8 cellular contexts compared by ENCODE assay signal in the genomic region with DNA sequence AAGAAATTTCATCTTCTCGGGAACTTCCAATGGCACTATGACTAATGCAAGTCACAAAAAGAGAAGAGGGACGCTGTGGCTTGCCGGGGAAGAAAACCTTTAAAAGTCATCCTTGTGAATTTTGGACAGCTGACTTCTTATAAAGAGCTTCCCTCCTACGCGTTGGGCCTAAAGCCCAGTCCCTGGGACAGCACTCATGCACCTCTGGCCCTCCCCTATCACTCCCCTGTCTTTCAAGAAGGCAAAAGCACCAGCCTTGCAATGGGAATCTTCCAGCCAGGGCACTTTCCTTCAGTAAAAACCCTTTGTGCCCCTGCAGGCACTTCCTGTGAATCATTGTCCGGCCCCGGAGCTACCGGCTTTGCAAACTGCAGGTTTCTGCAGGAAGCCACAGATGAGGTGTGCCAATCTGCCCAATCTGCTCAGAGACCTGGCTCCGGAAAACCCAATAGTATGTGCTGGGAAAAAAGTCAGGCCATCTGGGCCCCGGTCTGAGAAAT. TPM values are rescaled to one million over a fixed set of nuclear protein-coding genes. Genes with fewer than 3 reads are reported as not detected.
DNase-seq lines count a peak whose midpoint lies in the region; ATAC-seq, FAIRE-seq and TF ChIP-seq lines count a peak whose summit lies in the region.

No MANE protein-coding gene starts in this region.

- no peak overlapping the region for H3K4me3 ChIP-seq in A549

- FAIRE-seq in A549 (lab: Jason Lieb, UNC) (no peak), D721Med (lab: Jason Lieb, UNC) (no peak)

- H3K4me1 ChIP-seq in A549: peaks cover 16% of the 10 kb centered on the region

- TF ChIP-seq POLR2A in A549 (IDR thresholded peaks at IDR 0.05; ENCODE audit: low read length) (no peak), erythroblast (IDR thresholded peaks at IDR 0.05; ENCODE audit: low read length) (no peak)

- POLR2A ChIA-PET in A549 (lab: Yijun Ruan, JAX): no interaction called here

- H3K4me2 ChIP-seq in A549: peak overlapping the region; percentile 60

- TF ChIP-seq CTCF in A549 (IDR thresholded peaks at IDR 0.05) (no peak), D721Med (IDR thresholded peaks at IDR 0.05; ENCODE audit: insufficient read depth, missing control alignments) (no peak)

- peak; percentile 63 to 70; a peak in 4 of 6 replicates for ATAC-seq in A549
- peak; percentile 35 for ATAC-seq in GM19043 (IDR thresholded peaks at IDR 0.05; ENCODE audit: low read depth, unreplicated experiment)
- ATAC-seq in HG03108 (IDR thresholded peaks at IDR 0.05; ENCODE audit: unreplicated experiment): peak; percentile 35
- peak; percentile 18 to 51 for ATAC-seq in activated CD4-positive, CD25-positive, alpha-beta regulatory T cell treated with anti-CD3 and anti-CD28 coated beads, Interleukin-2, amount 50 U/mL, for 24 hours

- CTCF ChIA-PET in A549 (lab: Yijun Ruan, JAX): interaction anchor here (0.6 to 1.3 kb wide), 6 partner anchors 16 to 56 kb away, joined by 3 to 4 read pairs (median 4); no protein-coding TSS in a partner anchor

- TF ChIP-seq RAD21 in A549 (conservative IDR thresholded peaks at IDR 0.05 in 1 of 2, IDR thresholded peaks at IDR 0.05 in 1 of 2): no peak

- no peak for TF ChIP-seq EP300 in A549 (IDR thresholded peaks at IDR 0.05)

- DNase-seq in A549 (ENCODE audit: low read depth in 1 of 2, low spot score in 1 of 2): peak in 1 of 2 experiments; percentile 24
- DNase-seq in erythroblast (lab: John Stamatoyannopoulos, UW): peak; percentile 31 to 36
- peak; percentile 19 for DNase-seq in stimulated activated CD4-positive, alpha-beta T cell treated with anti-CD3 and anti-CD28 coated beads, Interleukin-12 subunit alpha, Interleukin-12 subunit beta, amount 100 ng/mL, for 4 hours
- DNase-seq in D721Med (ENCODE audit: insufficient read length, low spot score): no peak
- no peak for DNase-seq in DMS79 (lab: John Stamatoyannopoulos, UW)

- H3K9me3 ChIP-seq in A549: no peaks in the 10 kb centered on the region

- 45% methylated on average over 10 of the region's 10 CpGs for WGBS in A549 (ENCODE audit: missing lambda C conversion rate)

- peak overlapping the region; percentile 34 to 59; a peak in 5 of 6 replicates for H3K27ac ChIP-seq in A549

TF ChIP-seq in A549, 52 proteins besides CTCF, POLR2A, EP300 and RAD21:
- TF ChIP-seq POLR2AphosphoS2 (conservative IDR thresholded peaks at IDR 0.05; ENCODE audit: low read length) (no peak), HDAC2 (IDR thresholded peaks at IDR 0.05) (no peak), ATOH8 (CRISPR knock-in tag; IDR thresholded peaks at IDR 0.05; ENCODE audit: low read depth) (no peak), ZSCAN20 (CRISPR knock-in tag; IDR thresholded peaks at IDR 0.05) (no peak), REST (IDR thresholded peaks at IDR 0.05) (no peak), MAFK (IDR thresholded peaks at IDR 0.05; ENCODE audit: partially characterized antibody) (no peak), NFE2L2 (conservative IDR thresholded peaks at IDR 0.05; ENCODE audit: low read length) (no peak)

RNA-seq across cellular contexts. Expression of gene MREG, which starts 7.1 kb away (rescaled TPM):
- polyA plus RNA-seq in A549 (2011; rRNA removed): 7.9 and 8.0 TPM in 2 replicates
- 1.5 and 2.0 TPM in 2 replicates for polyA plus RNA-seq in A549 (2012; cell fraction: cytosol; rRNA removed)
- 1.3 and 1.4 TPM in 2 replicates for polyA plus RNA-seq in A549 (2012; cell fraction: nucleus; rRNA removed)
- 5.0 to 6.4 TPM (median 6.1 TPM) in 3 replicates for polyA plus RNA-seq in A549 (2017; fragmentation: RNase III; extraction: RNeasy Plus Mini Kit Qiagen cat#74134 plus additional on column Dnase treatment)
- 4.2 and 6.0 TPM in 2 replicates for polyA minus RNA-seq in A549 (2011; rRNA and poly(A)+ RNA removed)

Comparison
In these comparisons a context has a peak if more than half of its experiments do, and no peak if none do; other contexts are left out.
1. DNase-seq: peak in erythroblast (2 of 2) and stimulated activated CD4-positive, alpha-beta T cell treated with anti-CD3 and anti-CD28 coated beads, Interleukin-12 subunit alpha, Interleukin-12 subunit beta, amount 100 ng/mL, for 4 hours (single experiment); none in D721Med (single experiment) and DMS79 (single experiment).
2. Peak in every context shown above with its lines, with median percentiles within 50 percentile points of each other: ATAC-seq.